Comparison of ENCODE assay signal across 1 cellular context in the genomic region with DNA sequence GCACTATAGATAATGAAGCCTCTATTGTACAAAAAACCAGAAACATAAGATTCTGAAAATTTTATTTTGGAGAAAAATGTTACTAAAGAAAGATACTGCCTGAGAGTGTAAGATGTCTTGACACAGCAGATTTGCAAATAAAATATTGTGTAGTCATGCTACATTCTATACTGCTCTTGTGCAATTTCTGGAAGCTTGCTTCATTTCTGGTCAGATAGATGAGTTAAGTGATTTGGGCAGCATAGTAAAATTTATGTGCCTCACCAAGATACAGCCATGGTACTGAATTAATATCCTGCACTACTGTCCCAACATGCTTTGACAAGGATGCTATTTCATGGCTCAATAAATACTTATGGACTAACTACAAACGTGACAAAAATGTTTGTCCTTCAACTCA.
TF ChIP-seq lines count a peak whose summit lies in the region.

No MANE protein-coding gene starts in this region.

TF ChIP-seq in WTC11, 78 proteins besides CTCF, POLR2A, EP300 and RAD21 (continued from another document):
- TF ChIP-seq HMGXB4 (CRISPR knock-in tag; IDR thresholded peaks at IDR 0.05), result no peak
- no peak for TF ChIP-seq NFATC4 (CRISPR knock-in tag; IDR thresholded peaks at IDR 0.05)
- TF ChIP-seq MXD4 (CRISPR knock-in tag; IDR thresholded peaks at IDR 0.05; ENCODE audit: borderline replicate concordance), result no peak
- TF ChIP-seq EMX1 (CRISPR knock-in tag; IDR thresholded peaks at IDR 0.05), result no peak
